In genomic region chr3:114874447-114874846, GRCh38 we compare ENCODE assay signal across 20 cellular contexts.
DNase-seq lines count a peak whose midpoint lies in the region; ATAC-seq and TF ChIP-seq lines count a peak whose summit lies in the region.
"Had no signal": no experiment of that assay in that cellular context is flagged by ENCODE, and none has a peak within 500 bp of the region (broad histone marks: within the 10 kb centered on the region; RNA-seq: fewer than 3 reads in every experiment).

No MANE protein-coding gene starts in this region.

- H3K36me3 Mint-ChIP-seq in WTC11 = no peaks in the 10 kb centered on the region

- H3K27me3 Mint-ChIP-seq in WTC11 (ENCODE audit: low read depth) = no peaks in the 10 kb centered on the region
- H3K27me3 Mint-ChIP-seq: activated CD4-positive, alpha-beta T cell treated with anti-CD3 and anti-CD28 coated beads, Interleukin-2, amount 10 ng/mL, durations not matched to agents 7 days and 5 days; naive B cell; progenitor cell of endocrine pancreas had no signal

- no peaks in the 10 kb centered on the region for H3K9me3 Mint-ChIP-seq in WTC11
- H3K9me3 Mint-ChIP-seq: activated CD4-positive, alpha-beta T cell treated with anti-CD3 and anti-CD28 coated beads, Interleukin-2, amount 10 ng/mL, durations not matched to agents 7 days and 5 days; naive B cell had no signal

- no peaks in the 10 kb centered on the region for H3K9me3 ChIP-seq in subcutaneous abdominal adipose tissue (ENCODE audit: control insufficient read depth in 5 of 5, low read length in 5 of 5)
- H3K9me3 ChIP-seq: thoracic aorta had no signal

- intact Hi-C loops in Right ventricle myocardium superior (cut with DNase I) = no loop called here

- DNase-seq in caudate nucleus (lab: John Stamatoyannopoulos, UW) (peak in 1 of 61 donors; percentile 27), Right ventricle myocardium superior (peak; percentile 34), lung microvascular endothelial cell (ENCODE audit: low read depth in 2 of 2) (peak; percentile 69 to 82), NCI-H226 (no peak), WTC11 (ENCODE audit: low spot score) (no peak)
- no peak for DNase-seq in activated CD4-positive, alpha-beta T cell treated with anti-CD3 and anti-CD28 coated beads for 4 hours
- DNase-seq: activated CD4-positive, alpha-beta T cell treated with anti-CD3 and anti-CD28 coated beads, Interleukin-2, amount 10 ng/mL, durations not matched to agents 7 days and 5 days; activated effector memory CD4-positive, alpha-beta T cell treated with anti-CD3 and anti-CD28 coated beads, Interleukin-2, amount 50 U/mL, for 16 hours; DND-41; effector CD4-positive, alpha-beta T cell; KBM-7; mammary epithelial cell; naive B cell; NCI-H510A; stimulated activated CD4-positive, alpha-beta T cell treated with anti-CD3 and anti-CD28 coated beads, Interleukin-12 subunit alpha, Interleukin-12 subunit beta, amount 100 ng/mL, for 4 hours had no signal

- peaks cover 1 to 42% (median 41%) of the 10 kb centered on the region in 5 donors for H3K4me1 ChIP-seq in subcutaneous abdominal adipose tissue (ENCODE audit: control insufficient read depth in 5 of 5, insufficient read depth in 5 of 5, low read length in 5 of 5)

- POLR2A ChIA-PET in WTC11 (lab: Charles Lee) = no interaction called here

- no peak overlapping the region for H3K27ac Mint-ChIP-seq in WTC11
- H3K27ac Mint-ChIP-seq: activated CD4-positive, alpha-beta T cell treated with anti-CD3 and anti-CD28 coated beads, Interleukin-2, amount 10 ng/mL, durations not matched to agents 7 days and 5 days; progenitor cell of endocrine pancreas had no signal

- H3K27me3 ChIP-seq in subcutaneous abdominal adipose tissue (ENCODE audit: control insufficient read depth in 5 of 5, insufficient read depth in 4 of 5, low read length in 5 of 5) = no peaks in the 10 kb centered on the region
- H3K27me3 ChIP-seq: cardiac muscle cell had no signal

- TF ChIP-seq CTCF in WTC11 (IDR thresholded peaks at IDR 0.05) = no peak

- no peak overlapping the region for H3K4me3 Mint-ChIP-seq in WTC11
- H3K4me3 Mint-ChIP-seq: activated CD4-positive, alpha-beta T cell treated with anti-CD3 and anti-CD28 coated beads, Interleukin-2, amount 10 ng/mL, durations not matched to agents 7 days and 5 days; naive B cell had no signal

- peak; percentile 76 for ATAC-seq in Right ventricle myocardium superior (ENCODE audit: poor library complexity)
- ATAC-seq in WTC11 = no peak
- ATAC-seq: esophagus mucosa had no signal

- peaks cover 26% of the 10 kb centered on the region for H3K4me1 Mint-ChIP-seq in WTC11

- no peaks in the 10 kb centered on the region for H3K36me3 ChIP-seq in subcutaneous abdominal adipose tissue (ENCODE audit: control insufficient read depth in 5 of 5, insufficient read depth in 5 of 5, low read length in 5 of 5)
- H3K36me3 ChIP-seq: cardiac muscle cell, thoracic aorta had no signal

- CTCF ChIA-PET in WTC11 (lab: Charles Lee) = no interaction called here

- no peak overlapping the region for H3K4me3 ChIP-seq in subcutaneous abdominal adipose tissue (ENCODE audit: low read depth in 1 of 5, low read length in 5 of 5)
- H3K4me3 ChIP-seq: cardiac muscle cell, thoracic aorta had no signal

- H3K9ac ChIP-seq in subcutaneous abdominal adipose tissue (ENCODE audit: low read length in 5 of 5) = no peak overlapping the region

- H3K27ac ChIP-seq in caudate nucleus (ENCODE audit: low read depth, low read length) = peak overlapping the region; percentile 24
- peak overlapping the region; percentile 81 for H3K27ac ChIP-seq in subcutaneous abdominal adipose tissue (ENCODE audit: low read depth, low read length)
- H3K27ac ChIP-seq: cardiac muscle cell, thoracic aorta had no signal

TF ChIP-seq in WTC11, 78 proteins besides CTCF, POLR2A, EP300 and RAD21 (continues in another document):
- TF ChIP-seq CREB1 (CRISPR knock-in tag; IDR thresholded peaks at IDR 0.05) (no peak), MAX (CRISPR knock-in tag; IDR thresholded peaks at IDR 0.05) (no peak), CBFB (CRISPR knock-in tag; IDR thresholded peaks at IDR 0.05; ENCODE audit: low read depth) (no peak), KAT7 (CRISPR knock-in tag; IDR thresholded peaks at IDR 0.05; ENCODE audit: borderline replicate concordance) (no peak), ZBTB21 (CRISPR knock-in tag; IDR thresholded peaks at IDR 0.05; ENCODE audit: borderline replicate concordance) (no peak)
- TF ChIP-seq, protein P1, sequence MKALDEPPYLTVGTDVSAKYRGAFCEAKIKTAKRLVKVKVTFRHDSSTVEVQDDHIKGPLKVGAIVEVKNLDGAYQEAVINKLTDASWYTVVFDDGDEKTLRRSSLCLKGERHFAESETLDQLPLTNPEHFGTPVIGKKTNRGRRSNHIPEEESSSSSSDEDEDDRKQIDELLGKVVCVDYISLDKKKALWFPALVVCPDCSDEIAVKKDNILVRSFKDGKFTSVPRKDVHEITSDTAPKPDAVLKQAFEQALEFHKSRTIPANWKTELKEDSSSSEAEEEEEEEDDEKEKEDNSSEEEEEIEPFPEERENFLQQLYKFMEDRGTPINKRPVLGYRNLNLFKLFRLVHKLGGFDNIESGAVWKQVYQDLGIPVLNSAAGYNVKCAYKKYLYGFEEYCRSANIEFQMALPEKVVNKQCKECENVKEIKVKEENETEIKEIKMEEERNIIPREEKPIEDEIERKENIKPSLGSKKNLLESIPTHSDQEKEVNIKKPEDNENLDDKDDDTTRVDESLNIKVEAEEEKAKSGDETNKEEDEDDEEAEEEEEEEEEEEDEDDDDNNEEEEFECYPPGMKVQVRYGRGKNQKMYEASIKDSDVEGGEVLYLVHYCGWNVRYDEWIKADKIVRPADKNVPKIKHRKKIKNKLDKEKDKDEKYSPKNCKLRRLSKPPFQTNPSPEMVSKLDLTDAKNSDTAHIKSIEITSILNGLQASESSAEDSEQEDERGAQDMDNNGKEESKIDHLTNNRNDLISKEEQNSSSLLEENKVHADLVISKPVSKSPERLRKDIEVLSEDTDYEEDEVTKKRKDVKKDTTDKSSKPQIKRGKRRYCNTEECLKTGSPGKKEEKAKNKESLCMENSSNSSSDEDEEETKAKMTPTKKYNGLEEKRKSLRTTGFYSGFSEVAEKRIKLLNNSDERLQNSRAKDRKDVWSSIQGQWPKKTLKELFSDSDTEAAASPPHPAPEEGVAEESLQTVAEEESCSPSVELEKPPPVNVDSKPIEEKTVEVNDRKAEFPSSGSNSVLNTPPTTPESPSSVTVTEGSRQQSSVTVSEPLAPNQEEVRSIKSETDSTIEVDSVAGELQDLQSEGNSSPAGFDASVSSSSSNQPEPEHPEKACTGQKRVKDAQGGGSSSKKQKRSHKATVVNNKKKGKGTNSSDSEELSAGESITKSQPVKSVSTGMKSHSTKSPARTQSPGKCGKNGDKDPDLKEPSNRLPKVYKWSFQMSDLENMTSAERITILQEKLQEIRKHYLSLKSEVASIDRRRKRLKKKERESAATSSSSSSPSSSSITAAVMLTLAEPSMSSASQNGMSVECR (CRISPR knock-in tag; IDR thresholded peaks at IDR 0.05; ENCODE audit: borderline replicate concordance) = no peak
- TF ChIP-seq, protein P2, sequence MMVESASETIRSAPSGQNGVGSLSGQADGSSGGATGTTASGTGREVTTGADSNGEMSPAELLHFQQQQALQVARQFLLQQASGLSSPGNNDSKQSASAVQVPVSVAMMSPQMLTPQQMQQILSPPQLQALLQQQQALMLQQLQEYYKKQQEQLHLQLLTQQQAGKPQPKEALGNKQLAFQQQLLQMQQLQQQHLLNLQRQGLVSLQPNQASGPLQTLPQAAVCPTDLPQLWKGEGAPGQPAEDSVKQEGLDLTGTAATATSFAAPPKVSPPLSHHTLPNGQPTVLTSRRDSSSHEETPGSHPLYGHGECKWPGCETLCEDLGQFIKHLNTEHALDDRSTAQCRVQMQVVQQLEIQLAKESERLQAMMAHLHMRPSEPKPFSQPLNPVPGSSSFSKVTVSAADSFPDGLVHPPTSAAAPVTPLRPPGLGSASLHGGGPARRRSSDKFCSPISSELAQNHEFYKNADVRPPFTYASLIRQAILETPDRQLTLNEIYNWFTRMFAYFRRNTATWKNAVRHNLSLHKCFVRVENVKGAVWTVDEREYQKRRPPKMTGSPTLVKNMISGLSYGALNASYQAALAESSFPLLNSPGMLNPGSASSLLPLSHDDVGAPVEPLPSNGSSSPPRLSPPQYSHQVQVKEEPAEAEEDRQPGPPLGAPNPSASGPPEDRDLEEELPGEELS (CRISPR knock-in tag; IDR thresholded peaks at IDR 0.05) = no peak
- TF ChIP-seq, protein P3, sequence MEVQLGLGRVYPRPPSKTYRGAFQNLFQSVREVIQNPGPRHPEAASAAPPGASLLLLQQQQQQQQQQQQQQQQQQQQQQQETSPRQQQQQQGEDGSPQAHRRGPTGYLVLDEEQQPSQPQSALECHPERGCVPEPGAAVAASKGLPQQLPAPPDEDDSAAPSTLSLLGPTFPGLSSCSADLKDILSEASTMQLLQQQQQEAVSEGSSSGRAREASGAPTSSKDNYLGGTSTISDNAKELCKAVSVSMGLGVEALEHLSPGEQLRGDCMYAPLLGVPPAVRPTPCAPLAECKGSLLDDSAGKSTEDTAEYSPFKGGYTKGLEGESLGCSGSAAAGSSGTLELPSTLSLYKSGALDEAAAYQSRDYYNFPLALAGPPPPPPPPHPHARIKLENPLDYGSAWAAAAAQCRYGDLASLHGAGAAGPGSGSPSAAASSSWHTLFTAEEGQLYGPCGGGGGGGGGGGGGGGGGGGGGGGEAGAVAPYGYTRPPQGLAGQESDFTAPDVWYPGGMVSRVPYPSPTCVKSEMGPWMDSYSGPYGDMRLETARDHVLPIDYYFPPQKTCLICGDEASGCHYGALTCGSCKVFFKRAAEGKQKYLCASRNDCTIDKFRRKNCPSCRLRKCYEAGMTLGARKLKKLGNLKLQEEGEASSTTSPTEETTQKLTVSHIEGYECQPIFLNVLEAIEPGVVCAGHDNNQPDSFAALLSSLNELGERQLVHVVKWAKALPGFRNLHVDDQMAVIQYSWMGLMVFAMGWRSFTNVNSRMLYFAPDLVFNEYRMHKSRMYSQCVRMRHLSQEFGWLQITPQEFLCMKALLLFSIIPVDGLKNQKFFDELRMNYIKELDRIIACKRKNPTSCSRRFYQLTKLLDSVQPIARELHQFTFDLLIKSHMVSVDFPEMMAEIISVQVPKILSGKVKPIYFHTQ (CRISPR knock-in tag; IDR thresholded peaks at IDR 0.05) = no peak
- TF ChIP-seq, protein P4, sequence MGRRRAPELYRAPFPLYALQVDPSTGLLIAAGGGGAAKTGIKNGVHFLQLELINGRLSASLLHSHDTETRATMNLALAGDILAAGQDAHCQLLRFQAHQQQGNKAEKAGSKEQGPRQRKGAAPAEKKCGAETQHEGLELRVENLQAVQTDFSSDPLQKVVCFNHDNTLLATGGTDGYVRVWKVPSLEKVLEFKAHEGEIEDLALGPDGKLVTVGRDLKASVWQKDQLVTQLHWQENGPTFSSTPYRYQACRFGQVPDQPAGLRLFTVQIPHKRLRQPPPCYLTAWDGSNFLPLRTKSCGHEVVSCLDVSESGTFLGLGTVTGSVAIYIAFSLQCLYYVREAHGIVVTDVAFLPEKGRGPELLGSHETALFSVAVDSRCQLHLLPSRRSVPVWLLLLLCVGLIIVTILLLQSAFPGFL (CRISPR knock-in tag; IDR thresholded peaks at IDR 0.05; ENCODE audit: borderline replicate concordance) = no peak

Comparison
In these comparisons a context has a peak if more than half of its experiments do, and no peak if none do; other contexts are left out.
1. DNase-seq: peak in Right ventricle myocardium superior (single experiment) and lung microvascular endothelial cell (2 of 2); none in NCI-H226 (single experiment), WTC11 (single experiment) and activated CD4-positive, alpha-beta T cell treated with anti-CD3 and anti-CD28 coated beads for 4 hours (0 of 2).